Comparison of ENCODE assay signal across 1 cellular context in genomic region chr18:24189007-24189528, GRCh38.
TF ChIP-seq lines count a peak whose summit lies in the region.

No MANE protein-coding gene starts in this region.

TF ChIP-seq in H1, 55 proteins besides CTCF, POLR2A, EP300 and RAD21 (continued from another document):
- no peak for TF ChIP-seq JUN (IDR thresholded peaks at IDR 0.05; ENCODE audit: low read depth, low read length)
